ENCODE assay signal across 13 cellular contexts in genomic region chr11:119377112-119377901, GRCh38. TPM values are rescaled to one million over a fixed set of nuclear protein-coding genes. Genes with fewer than 3 reads are reported as not detected.
DNase-seq lines count a peak whose midpoint lies in the region; ATAC-seq, FAIRE-seq and TF ChIP-seq lines count a peak whose summit lies in the region.
"Had no signal": no experiment of that assay in that cellular context is flagged by ENCODE, and none has a peak within 500 bp of the region (broad histone marks: within the 10 kb centered on the region; RNA-seq: fewer than 3 reads in every experiment).

No MANE protein-coding gene starts in this region.

- no peak overlapping the region for H3K4me3 Mint-ChIP-seq in stimulated activated naive CD8-positive, alpha-beta T cell treated with anti-CD3 and anti-CD28 coated beads, Interleukin-15, amount 100 ng/mL, for 72 hours
- H3K4me3 Mint-ChIP-seq: activated naive CD8-positive, alpha-beta T cell treated with anti-CD3 and anti-CD28 coated beads, Interleukin-2, amount 50 U/mL, for 24 hours had no signal

- H4K91ac ChIP-seq in IMR-90 (ENCODE audit: insufficient read depth, low read depth, low read length): no peak overlapping the region; the same call in 1 of the 2 replicates
- peak overlapping the region; percentile 28 for H4K91ac ChIP-seq in mesenchymal stem cell (ENCODE audit: low read length)

- H2BK5ac ChIP-seq in IMR-90 (ENCODE audit: low read depth, low read length, poor library complexity, severe bottlenecking): no peak overlapping the region
- H2BK5ac ChIP-seq in mesenchymal stem cell (ENCODE audit: low read depth, low read length, poor library complexity, severe bottlenecking): no peak overlapping the region

- no peak overlapping the region for H3K56ac ChIP-seq in IMR-90 (ENCODE audit: extremely low read depth, insufficient read depth, low read length)

- no peak overlapping the region for H4K5ac ChIP-seq in IMR-90 (ENCODE audit: low read depth, low read length)

- no peak for FAIRE-seq in bronchial epithelial cell (lab: Jason Lieb, UNC)
- no peak for FAIRE-seq in D721Med (lab: Jason Lieb, UNC)

- H4K8ac ChIP-seq in IMR-90 (ENCODE audit: low read depth in 2 of 2, low read length in 2 of 2) (no peak overlapping the region), mesenchymal stem cell (ENCODE audit: low read length) (no peak overlapping the region)

- ATAC-seq in IMR-90 (ENCODE audit: low read depth): no peak
- no peak for ATAC-seq in stimulated activated naive CD8-positive, alpha-beta T cell treated with anti-CD3 and anti-CD28 coated beads, Interleukin-15, amount 100 ng/mL, for 72 hours
- ATAC-seq: activated naive CD8-positive, alpha-beta T cell treated with anti-CD3 and anti-CD28 coated beads, Interleukin-2, amount 50 U/mL, for 24 hours had no signal

- 79% methylated on average over 4 of the region's 12 CpGs; no CpG with 5 or more reads in 1 of the 2 experiments for WGBS in IMR-90 (ENCODE audit: extremely low coverage in 2 of 2, insufficient read length in 1 of 2), 2 experiments
- WGBS in mesenchymal stem cell: 70% methylated on average over 11 of the region's 12 CpGs

- H3K4me3 ChIP-seq in IMR-90 (ENCODE audit: insufficient read depth, low read depth, low read length) (no peak overlapping the region), bronchial epithelial cell (ENCODE audit: low read depth, low read length) (no peak overlapping the region), mesenchymal stem cell (ENCODE audit: insufficient read depth in 1 of 2, low read depth in 1 of 2, low read length in 2 of 2) (no peak overlapping the region)

- H2AFZ ChIP-seq in IMR-90 (replicated peaks; ENCODE audit: low read length, poor library complexity) (peak overlapping the region; percentile 49), mesenchymal stem cell (ENCODE audit: low read depth, low read length) (no peak overlapping the region)

- H2BK12ac ChIP-seq in mesenchymal stem cell (ENCODE audit: low read length in 2 of 2): no peak overlapping the region

- H3K9me3 ChIP-seq in IMR-90 (ENCODE audit: control insufficient read depth, insufficient read depth, low read length): no peaks in the 10 kb centered on the region
- no peaks in the 10 kb centered on the region for H3K9me3 ChIP-seq in mesenchymal stem cell (ENCODE audit: control insufficient read depth, low read length)

- DNase-seq in AG08396 (ENCODE audit: low spot score) (peak; percentile 1), IMR-90 (no peak), bronchial epithelial cell (ENCODE audit: low read depth) (peak; percentile 63), mesenchymal stem cell (no peak), activated gamma-delta T cell treated with Interleukin-2 at 50 U/mL for 16 hours (no peak), NCI-H187 (lab: John Stamatoyannopoulos, UW) (no peak), D721Med (ENCODE audit: insufficient read length, low spot score) (no peak)
- no peak for DNase-seq in stimulated activated naive CD8-positive, alpha-beta T cell treated with anti-CD3 and anti-CD28 coated beads, Interleukin-15, amount 100 ng/mL, for 72 hours
- DNase-seq: activated naive CD8-positive, alpha-beta T cell treated with anti-CD3 and anti-CD28 coated beads, Interleukin-2, amount 50 U/mL, for 24 hours; effector memory CD4-positive, alpha-beta T cell; NCI-H1694 treated with DMSO at 0.1 percent for 48 hours; T1000 had no signal

- peak overlapping the region in 1 of 2 donors; percentile 92 for H3K27ac Mint-ChIP-seq in stimulated activated naive CD8-positive, alpha-beta T cell treated with anti-CD3 and anti-CD28 coated beads, Interleukin-15, amount 100 ng/mL, for 72 hours
- H3K27ac Mint-ChIP-seq: activated naive CD8-positive, alpha-beta T cell treated with anti-CD3 and anti-CD28 coated beads, Interleukin-2, amount 50 U/mL, for 24 hours had no signal

- H3K18ac ChIP-seq in IMR-90 (ENCODE audit: low read depth, low read length) (no peak overlapping the region), mesenchymal stem cell (ENCODE audit: low read depth in 1 of 2, low read length in 2 of 2) (no peak overlapping the region)

- H2BK20ac ChIP-seq in IMR-90 (ENCODE audit: low read depth, low read length): no peak overlapping the region

- dilution Hi-C loops in IMR-90 (cut with HindIII; ENCODE audit: low sequenced_read_pairs, unreplicated experiment): no loop called here

- H3K14ac ChIP-seq in IMR-90 (replicated peaks; ENCODE audit: low read depth, low read length): no peak overlapping the region
- H3K14ac ChIP-seq in mesenchymal stem cell (ENCODE audit: low read length in 2 of 2): no peak overlapping the region

- H2BK120ac ChIP-seq in IMR-90 (ENCODE audit: low read depth, low read length): no peak overlapping the region; the same call in 1 of the 2 replicates
- H2BK120ac ChIP-seq in mesenchymal stem cell (ENCODE audit: low read depth, low read length): no peak overlapping the region

- H3K4me2 ChIP-seq in IMR-90 (ENCODE audit: low read depth, low read length): no peak overlapping the region
- H3K4me2 ChIP-seq in mesenchymal stem cell (ENCODE audit: low read length, poor library complexity, severe bottlenecking): no peak overlapping the region

- H2BK15ac ChIP-seq in IMR-90 (ENCODE audit: low read depth, low read length) (no peak overlapping the region), mesenchymal stem cell (ENCODE audit: low read depth, poor library complexity, severe bottlenecking) (no peak overlapping the region)

- H3K23ac ChIP-seq in IMR-90 (ENCODE audit: low read depth, low read length): no peak overlapping the region
- no peak overlapping the region for H3K23ac ChIP-seq in mesenchymal stem cell (ENCODE audit: low read length in 2 of 2)

- no TSS peak for BruUV-seq in IMR-90 (replicated peaks; lab: Mats Ljungman, UMichigan)

- H4K20me1 ChIP-seq in IMR-90 (ENCODE audit: insufficient read depth, low read length): no peaks in the 10 kb centered on the region

- no peak overlapping the region for H3K4ac ChIP-seq in IMR-90 (ENCODE audit: low read depth, low read length)
- no peak overlapping the region for H3K4ac ChIP-seq in mesenchymal stem cell (ENCODE audit: low read depth in 1 of 2, low read length in 2 of 2)

- intact Hi-C loops in IMR-90 (cut with micrococcal nuclease): no loop called here

- H3K9ac ChIP-seq in IMR-90 (ENCODE audit: low read depth, low read length) (no peak overlapping the region), mesenchymal stem cell (ENCODE audit: low read length) (no peak overlapping the region)

- no peaks in the 10 kb centered on the region for H3K36me3 ChIP-seq in IMR-90 (ENCODE audit: control insufficient read depth, insufficient read depth, low read length)
- no peaks in the 10 kb centered on the region for H3K36me3 ChIP-seq in bronchial epithelial cell (ENCODE audit: control insufficient read depth, insufficient read depth, low read length)
- H3K36me3 ChIP-seq in mesenchymal stem cell (ENCODE audit: control insufficient read depth in 1 of 2, insufficient read depth in 2 of 2, low read depth in 1 of 2, low read length in 2 of 2): no peaks in the 10 kb centered on the region

- H2AK9ac ChIP-seq in IMR-90 (replicated peaks; ENCODE audit: low read depth, low read length, poor library complexity): no peak overlapping the region

- no peaks in the 10 kb centered on the region for H3K79me1 ChIP-seq in IMR-90 (ENCODE audit: low read depth in 1 of 2, low read length in 2 of 2)
- no peaks in the 10 kb centered on the region for H3K79me1 ChIP-seq in mesenchymal stem cell (replicated peaks; ENCODE audit: low read length, poor library complexity, severe bottlenecking)

- peaks cover 4% of the 10 kb centered on the region for H3K27me3 Mint-ChIP-seq in stimulated activated naive CD8-positive, alpha-beta T cell treated with anti-CD3 and anti-CD28 coated beads, Interleukin-15, amount 100 ng/mL, for 72 hours

- H3K4me1 ChIP-seq in IMR-90 (ENCODE audit: control insufficient read depth, insufficient read depth, low read length) (peaks cover 26% of the 10 kb centered on the region), mesenchymal stem cell (ENCODE audit: control insufficient read depth, insufficient read depth, low read depth, low read length) (peaks cover 17% of the 10 kb centered on the region)

- CTCF ChIA-PET in IMR-90 (lab: Yijun Ruan, JAX): interaction anchor here (0.6 to 4.0 kb wide), 3 partner anchors 21 to 69 kb away, joined by 3 to 32 read pairs (median 3); no protein-coding TSS in a partner anchor

- no peak for TF ChIP-seq POLR2A in IMR-90 (IDR thresholded peaks at IDR 0.05; ENCODE audit: low read depth, low read length)

- POLR2A ChIA-PET in IMR-90 (lab: Charles Lee; ENCODE audit: unreplicated experiment): no interaction called here

- in situ Hi-C loops in IMR-90 (cut with MboI; ENCODE audit: low sequenced_read_pairs): no loop called here

- peaks cover 27% of the 10 kb centered on the region for H3K4me1 Mint-ChIP-seq in stimulated activated naive CD8-positive, alpha-beta T cell treated with anti-CD3 and anti-CD28 coated beads, Interleukin-15, amount 100 ng/mL, for 72 hours

- no peaks in the 10 kb centered on the region; the same call in 1 of the 2 replicates for H3K9me1 ChIP-seq in IMR-90 (ENCODE audit: insufficient read depth, low read length)

- H2AK5ac ChIP-seq in IMR-90 (ENCODE audit: low read depth, low read length) (no peak overlapping the region), mesenchymal stem cell (ENCODE audit: low read length, severe bottlenecking) (no peak overlapping the region)

- no peak for TF ChIP-seq RAD21 in IMR-90 (IDR thresholded peaks at IDR 0.05; ENCODE audit: low read length)

- no peak for TF ChIP-seq CTCF in IMR-90 (conservative IDR thresholded peaks at IDR 0.05; ENCODE audit: low read depth, low read length)
- TF ChIP-seq CTCF in bronchial epithelial cell (IDR thresholded peaks at IDR 0.05; ENCODE audit: insufficient read depth, low read length, severe bottlenecking): no peak
- TF ChIP-seq CTCF in D721Med (IDR thresholded peaks at IDR 0.05; ENCODE audit: insufficient read depth, missing control alignments): no peak

- H3K9me3 Mint-ChIP-seq in stimulated activated naive CD8-positive, alpha-beta T cell treated with anti-CD3 and anti-CD28 coated beads, Interleukin-15, amount 100 ng/mL, for 72 hours: no peaks in the 10 kb centered on the region
- H3K9me3 Mint-ChIP-seq: activated naive CD8-positive, alpha-beta T cell treated with anti-CD3 and anti-CD28 coated beads, Interleukin-2, amount 50 U/mL, for 24 hours had no signal

- H3K27me3 ChIP-seq in IMR-90 (ENCODE audit: control insufficient read depth, insufficient read depth, low read length) (no peaks in the 10 kb centered on the region), bronchial epithelial cell (ENCODE audit: control insufficient read depth, insufficient read depth, low read length) (no peaks in the 10 kb centered on the region), mesenchymal stem cell (ENCODE audit: control insufficient read depth in 1 of 2, insufficient read depth in 1 of 2, low read length in 2 of 2) (peaks cover 0 to 57% of the 10 kb centered on the region in 2 experiments)

- H3K27ac ChIP-seq in IMR-90 (ENCODE audit: insufficient read depth, low read length) (no peak overlapping the region), mesenchymal stem cell (ENCODE audit: low read length, poor library complexity, severe bottlenecking) (no peak overlapping the region)

RNA-seq across cellular contexts. Expression of gene USP2, which starts 4.2 kb away (rescaled TPM):
- under 0.01 and 0.18 TPM in 2 replicates for total RNA-seq in IMR-90 (2012; rRNA removed)
- polyA plus RNA-seq in IMR-90 (2012; rRNA removed): 0.63 and 0.79 TPM in 2 replicates
- 0.25 and 0.74 TPM in 2 replicates for polyA plus RNA-seq in IMR-90 (2012; cell fraction: cytosol; rRNA removed)
- polyA plus RNA-seq in IMR-90 (2012; cell fraction: nucleus; rRNA removed; ENCODE audit: low replicate concordance): 1.8 and 3.1 TPM in 2 replicates
- 0.26 and 1.2 TPM in 2 replicates for total RNA-seq in bronchial epithelial cell
- 0.65 TPM for polyA plus RNA-seq in mesenchymal stem cell (2013, experiment 1 of 2)
- 0.60 TPM for polyA plus RNA-seq in mesenchymal stem cell (2013, experiment 2 of 2)

RNA-seq across cellular contexts. Expression of gene MFRP, which starts 30.8 kb away (rescaled TPM):
- not detected in 2 replicates for total RNA-seq in IMR-90 (2012; rRNA removed)
- polyA plus RNA-seq in IMR-90 (2012; rRNA removed): not detected in 2 replicates
- 0.02 and 0.05 TPM in 2 replicates for polyA plus RNA-seq in IMR-90 (2012; cell fraction: cytosol; rRNA removed)
- polyA plus RNA-seq in IMR-90 (2012; cell fraction: nucleus; rRNA removed; ENCODE audit: low replicate concordance): not detected in 2 replicates
- total RNA-seq in bronchial epithelial cell: not detected in 2 replicates
- polyA plus RNA-seq in mesenchymal stem cell (2013, experiment 1 of 2): not detected
- not detected for polyA plus RNA-seq in mesenchymal stem cell (2013, experiment 2 of 2)
- total RNA-seq: HT-29 had no signal

RNA-seq across cellular contexts. Expression of gene C1QTNF5, which starts 36.6 kb away (rescaled TPM):
- total RNA-seq in IMR-90 (2012; rRNA removed) (1.9 and 2.0 TPM in 2 replicates), bronchial epithelial cell (0.90 and 1.3 TPM in 2 replicates)
- 5.4 and 5.8 TPM in 2 replicates for polyA plus RNA-seq in IMR-90 (2012; rRNA removed)
- polyA plus RNA-seq in IMR-90 (2012; cell fraction: cytosol; rRNA removed): 5.1 and 9.5 TPM in 2 replicates
- 5.6 and 7.4 TPM in 2 replicates for polyA plus RNA-seq in IMR-90 (2012; cell fraction: nucleus; rRNA removed; ENCODE audit: low replicate concordance)
- polyA plus RNA-seq in mesenchymal stem cell (2013, experiment 1 of 2): 25.1 TPM
- 26.5 TPM for polyA plus RNA-seq in mesenchymal stem cell (2013, experiment 2 of 2)

RNA-seq across cellular contexts. Expression of gene RNF26, which starts 43.0 kb away (rescaled TPM):
- 3.4 and 3.6 TPM in 2 replicates for total RNA-seq in IMR-90 (2012; rRNA removed)
- 36.7 and 38.1 TPM in 2 replicates for polyA plus RNA-seq in IMR-90 (2012; rRNA removed)
- polyA plus RNA-seq in IMR-90 (2012; cell fraction: cytosol; rRNA removed): 34.0 and 44.0 TPM in 2 replicates
- polyA plus RNA-seq in IMR-90 (2012; cell fraction: nucleus; rRNA removed; ENCODE audit: low replicate concordance): 7.8 and 14.3 TPM in 2 replicates
- total RNA-seq in bronchial epithelial cell: 2.4 and 3.6 TPM in 2 replicates
- 30.2 TPM for polyA plus RNA-seq in mesenchymal stem cell (2013, experiment 1 of 2)
- 30.5 TPM for polyA plus RNA-seq in mesenchymal stem cell (2013, experiment 2 of 2)

RNA-seq across cellular contexts. Expression of gene THY1, which starts 45.7 kb away (rescaled TPM):
- 703 and 816 TPM in 2 replicates for total RNA-seq in IMR-90 (2012; rRNA removed)
- 1,657 and 2,603 TPM in 2 replicates for polyA plus RNA-seq in IMR-90 (2012; rRNA removed)
- polyA plus RNA-seq in IMR-90 (2012; cell fraction: cytosol; rRNA removed): 329 and 2,274 TPM in 2 replicates
- polyA plus RNA-seq in IMR-90 (2012; cell fraction: nucleus; rRNA removed; ENCODE audit: low replicate concordance): 846 and 954 TPM in 2 replicates
- 0.13 and 2.1 TPM in 2 replicates for total RNA-seq in bronchial epithelial cell
- polyA plus RNA-seq in mesenchymal stem cell (2013, experiment 1 of 2): 87.8 TPM
- 87.6 TPM for polyA plus RNA-seq in mesenchymal stem cell (2013, experiment 2 of 2)

Comparison
In these comparisons a context has a peak if more than half of its experiments do, and no peak if none do; other contexts are left out.
1. DNase-seq: peak in AG08396 (single experiment) and bronchial epithelial cell (single experiment); none in IMR-90 (single experiment), mesenchymal stem cell (single experiment), stimulated activated naive CD8-positive, alpha-beta T cell treated with anti-CD3 and anti-CD28 coated beads, Interleukin-15, amount 100 ng/mL, for 72 hours (0 of 2), activated gamma-delta T cell treated with Interleukin-2 at 50 U/mL for 16 hours (single experiment), NCI-H187 (0 of 2) and D721Med (single experiment).